ENCODE assay signal across 13 cellular contexts in genomic region chr6:98843274-98844243, GRCh38. TPM values are rescaled to one million over a fixed set of nuclear protein-coding genes. Genes with fewer than 3 reads are reported as not detected.
DNase-seq lines count a peak whose midpoint lies in the region; ATAC-seq and TF ChIP-seq lines count a peak whose summit lies in the region.
"Had no signal": no experiment of that assay in that cellular context is flagged by ENCODE, and none has a peak within 500 bp of the region (broad histone marks: within the 10 kb centered on the region; RNA-seq: fewer than 3 reads in every experiment).

No MANE protein-coding gene starts in this region.

- TF ChIP-seq CTCF in brain (conservative IDR thresholded peaks at IDR 0.05): no peak
- no peak for TF ChIP-seq CTCF in sigmoid colon (IDR thresholded peaks at IDR 0.05)

- H3K36me3 ChIP-seq in sigmoid colon: no peaks in the 10 kb centered on the region

- peak overlapping the region; percentile 69 for H3K27ac ChIP-seq in temporal lobe (ENCODE audit: low read depth, low read length)
- H3K27ac ChIP-seq in sigmoid colon: no peak overlapping the region

- H3K36me3 Mint-ChIP-seq in activated naive CD8-positive, alpha-beta T cell treated with anti-CD3 and anti-CD28 coated beads, Interleukin-2, amount 10 ng/mL, durations not matched to agents 7 days and 5 days: peaks cover 2% of the 10 kb centered on the region
- no peaks in the 10 kb centered on the region for H3K36me3 Mint-ChIP-seq in activated naive CD8-positive, alpha-beta T cell treated with anti-CD3 and anti-CD28 coated beads, Interleukin-2, amount 50 U/mL, for 24 hours (ENCODE audit: low read depth)
- H3K36me3 Mint-ChIP-seq in brain: peaks cover 15% of the 10 kb centered on the region
- no peaks in the 10 kb centered on the region for H3K36me3 Mint-ChIP-seq in memory B cell
- H3K36me3 Mint-ChIP-seq: activated naive CD4-positive, alpha-beta T cell treated with anti-CD3 and anti-CD28 coated beads, Interleukin-2, amount 50 U/mL, for 24 hours had no signal

- TF ChIP-seq EP300 in sigmoid colon (IDR thresholded peaks at IDR 0.05): no peak

- H3K4me3 Mint-ChIP-seq in activated naive CD8-positive, alpha-beta T cell treated with anti-CD3 and anti-CD28 coated beads, Interleukin-2, amount 10 ng/mL, durations not matched to agents 7 days and 5 days: no peak overlapping the region
- H3K4me3 Mint-ChIP-seq in activated naive CD8-positive, alpha-beta T cell treated with anti-CD3 and anti-CD28 coated beads, Interleukin-2, amount 50 U/mL, for 24 hours: no peak overlapping the region
- peak overlapping the region; percentile 90 to 97 (median 93) for H3K4me3 Mint-ChIP-seq in brain
- H3K4me3 Mint-ChIP-seq in memory B cell: peak overlapping the region; percentile 29
- H3K4me3 Mint-ChIP-seq: T-helper 1 cell treated with Interleukin-12 subunit alpha and Interleukin-12 subunit beta and Interleukin-4 antibody, amounts not matched to agents 30 μg/mL and 1 μg/mL, for 36 hours had no signal

- no peaks in the 10 kb centered on the region for H3K9me3 Mint-ChIP-seq in activated naive CD8-positive, alpha-beta T cell treated with anti-CD3 and anti-CD28 coated beads, Interleukin-2, amount 10 ng/mL, durations not matched to agents 7 days and 5 days
- no peaks in the 10 kb centered on the region for H3K9me3 Mint-ChIP-seq in activated naive CD8-positive, alpha-beta T cell treated with anti-CD3 and anti-CD28 coated beads, Interleukin-2, amount 50 U/mL, for 24 hours
- H3K9me3 Mint-ChIP-seq in brain (peaks cover 0 to 11% (median 0%) of the 10 kb centered on the region in 5 experiments), memory B cell (peaks cover 3% of the 10 kb centered on the region)
- H3K9me3 Mint-ChIP-seq: activated naive CD4-positive, alpha-beta T cell treated with anti-CD3 and anti-CD28 coated beads, Interleukin-2, amount 50 U/mL, for 24 hours; T-helper 1 cell treated with Interleukin-12 subunit alpha and Interleukin-12 subunit beta and Interleukin-4 antibody, amounts not matched to agents 30 μg/mL and 1 μg/mL, for 36 hours had no signal

- peaks cover 0 to 47% (median 41%) of the 10 kb centered on the region in 4 donors for H3K4me1 ChIP-seq in sigmoid colon

- intact Hi-C loops in sigmoid colon (cut with DNase I): no loop called here

- no peak for ATAC-seq in activated naive CD8-positive, alpha-beta T cell treated with anti-CD3 and anti-CD28 coated beads, Interleukin-2, amount 10 ng/mL, durations not matched to agents 7 days and 5 days (ENCODE audit: low read depth)
- no peak for ATAC-seq in activated naive CD8-positive, alpha-beta T cell treated with anti-CD3 and anti-CD28 coated beads, Interleukin-2, amount 50 U/mL, for 24 hours
- no peak for ATAC-seq in memory B cell (ENCODE audit: low read depth)

- H3K9me3 ChIP-seq in sigmoid colon: no peaks in the 10 kb centered on the region

- POLR2A ChIA-PET in activated naive CD8-positive, alpha-beta T cell treated with anti-CD3 and anti-CD28 coated beads, Interleukin-2, amount 10 ng/mL, durations not matched to agents 7 days and 5 days (lab: Charles Lee): no interaction called here

- no peak for TF ChIP-seq POLR2A in sigmoid colon (IDR thresholded peaks at IDR 0.05)

- no peak overlapping the region for H3K4me3 ChIP-seq in sigmoid colon

- DNase-seq in activated naive CD8-positive, alpha-beta T cell treated with anti-CD3 and anti-CD28 coated beads, Interleukin-2, amount 10 ng/mL, durations not matched to agents 7 days and 5 days: peak; percentile 40
- no peak for DNase-seq in activated naive CD8-positive, alpha-beta T cell treated with anti-CD3 and anti-CD28 coated beads, Interleukin-2, amount 50 U/mL, for 24 hours
- DNase-seq in memory B cell (ENCODE audit: low spot score in 2 of 2) (no peak), NCI-H2196 treated with DMSO at 0.1 percent for 48 hours (lab: John Stamatoyannopoulos, UW; ENCODE audit: unreplicated experiment) (no peak), sigmoid colon (no peak)
- no peak for DNase-seq in activated CD4-positive, CD25-positive, alpha-beta regulatory T cell (lab: John Stamatoyannopoulos, UW)
- DNase-seq: EL; NCI-H2171; stimulated activated CD4-positive, alpha-beta T cell treated with anti-CD3 and anti-CD28 coated beads, Interleukin-1b, Interleukin-23, amount 100 ng/mL, for 48 hours had no signal

- peaks cover 72 to 100% (median 99%) of the 10 kb centered on the region in 3 donors for H3K27me3 ChIP-seq in sigmoid colon

- peaks cover 80% of the 10 kb centered on the region for H3K27me3 Mint-ChIP-seq in activated naive CD8-positive, alpha-beta T cell treated with anti-CD3 and anti-CD28 coated beads, Interleukin-2, amount 10 ng/mL, durations not matched to agents 7 days and 5 days
- peaks cover 76% of the 10 kb centered on the region for H3K27me3 Mint-ChIP-seq in activated naive CD8-positive, alpha-beta T cell treated with anti-CD3 and anti-CD28 coated beads, Interleukin-2, amount 50 U/mL, for 24 hours
- H3K27me3 Mint-ChIP-seq in brain (peaks cover 40% of the 10 kb centered on the region), memory B cell (peaks cover 42% of the 10 kb centered on the region)

- no peak overlapping the region for H3K27ac Mint-ChIP-seq in activated naive CD8-positive, alpha-beta T cell treated with anti-CD3 and anti-CD28 coated beads, Interleukin-2, amount 10 ng/mL, durations not matched to agents 7 days and 5 days
- H3K27ac Mint-ChIP-seq in activated naive CD8-positive, alpha-beta T cell treated with anti-CD3 and anti-CD28 coated beads, Interleukin-2, amount 50 U/mL, for 24 hours: no peak overlapping the region
- H3K27ac Mint-ChIP-seq in brain (peak overlapping the region; percentile 94 to 100 (median 99)), memory B cell (no peak overlapping the region)
- H3K27ac Mint-ChIP-seq: activated naive CD4-positive, alpha-beta T cell treated with anti-CD3 and anti-CD28 coated beads, Interleukin-2, amount 50 U/mL, for 24 hours had no signal

- peaks cover 15% of the 10 kb centered on the region for H3K4me1 Mint-ChIP-seq in activated naive CD8-positive, alpha-beta T cell treated with anti-CD3 and anti-CD28 coated beads, Interleukin-2, amount 10 ng/mL, durations not matched to agents 7 days and 5 days
- H3K4me1 Mint-ChIP-seq in activated naive CD8-positive, alpha-beta T cell treated with anti-CD3 and anti-CD28 coated beads, Interleukin-2, amount 50 U/mL, for 24 hours: peaks cover 15% of the 10 kb centered on the region
- peaks cover 54% of the 10 kb centered on the region for H3K4me1 Mint-ChIP-seq in brain
- H3K4me1 Mint-ChIP-seq in memory B cell: peaks cover 12% of the 10 kb centered on the region

- 6 to 7% methylated on average over 53 of the region's 53 CpGs for whole genome bisulfite sequencing in sigmoid colon, 2 donors

RNA-seq across cellular contexts. Expression of gene POU3F2, which starts 9.2 kb away (rescaled TPM):
- not detected for total RNA-seq in activated naive CD8-positive, alpha-beta T cell treated with anti-CD3 and anti-CD28 coated beads, Interleukin-2, amount 10 ng/mL, durations not matched to agents 7 days and 5 days
- polyA plus RNA-seq in brain (ENCODE audit: insufficient read depth, low read depth, low replicate concordance) (9.1 TPM), sigmoid colon (not detected)
- total RNA-seq in temporal lobe (156 TPM), sigmoid colon (not detected)

Comparison
In these comparisons a context has a peak if more than half of its experiments do, and no peak if none do; other contexts are left out.
1. H3K27ac Mint-ChIP-seq: peak in brain (5 of 5); none in activated naive CD8-positive, alpha-beta T cell treated with anti-CD3 and anti-CD28 coated beads, Interleukin-2, amount 10 ng/mL, durations not matched to agents 7 days and 5 days (single experiment), activated naive CD8-positive, alpha-beta T cell treated with anti-CD3 and anti-CD28 coated beads, Interleukin-2, amount 50 U/mL, for 24 hours (single experiment) and memory B cell (single experiment).
2. H3K4me3 Mint-ChIP-seq: peak in brain (5 of 5) and memory B cell (single experiment); none in activated naive CD8-positive, alpha-beta T cell treated with anti-CD3 and anti-CD28 coated beads, Interleukin-2, amount 10 ng/mL, durations not matched to agents 7 days and 5 days (single experiment) and activated naive CD8-positive, alpha-beta T cell treated with anti-CD3 and anti-CD28 coated beads, Interleukin-2, amount 50 U/mL, for 24 hours (single experiment).
3. RNA of gene POU3F2, which starts 9.2 kb away (total RNA-seq): 156 TPM in temporal lobe (single experiment); not detected in activated naive CD8-positive, alpha-beta T cell treated with anti-CD3 and anti-CD28 coated beads, Interleukin-2, amount 10 ng/mL, durations not matched to agents 7 days and 5 days and not detected in sigmoid colon; every median in the first group is over 100 times any median in the second.